ENCODE assay signal across 2 cellular contexts in the genomic region with DNA sequence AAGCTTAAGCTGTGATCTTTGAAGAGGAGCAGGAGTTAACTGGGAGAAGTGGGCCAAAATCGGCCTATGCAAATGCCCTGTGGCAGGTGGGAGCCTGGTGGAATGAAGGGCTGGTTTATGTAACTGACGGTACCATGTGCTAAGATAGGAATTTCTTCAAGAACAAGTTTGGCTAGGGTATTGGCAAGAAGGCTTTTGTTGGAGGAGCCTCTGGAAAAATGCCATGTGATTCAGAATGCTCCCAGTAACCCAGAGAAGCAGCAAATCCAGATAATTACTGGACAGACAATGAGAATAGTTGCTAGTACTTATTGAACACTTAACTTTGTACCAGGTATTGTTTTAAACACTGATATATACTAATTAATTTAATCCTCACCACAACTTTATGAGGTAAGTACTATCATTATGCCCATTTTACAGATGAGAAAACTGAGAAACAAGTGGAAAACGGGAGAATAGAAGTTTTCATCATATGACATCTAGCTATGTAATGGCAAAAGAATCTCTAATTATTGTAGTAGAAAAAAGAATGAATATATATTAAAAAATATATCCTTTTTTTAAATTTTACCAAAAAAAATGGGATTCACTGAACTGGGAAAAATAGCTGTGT.
TF ChIP-seq lines count a peak whose summit lies in the region.

No MANE protein-coding gene starts in this region.

TF ChIP-seq in HepG2, 621 proteins besides CTCF, POLR2A, EP300 and RAD21:
- no peak for TF ChIP-seq TBX3 (IDR thresholded peaks at IDR 0.05; ENCODE audit: borderline replicate concordance)
- TF ChIP-seq TAF1 (CRISPR knock-in tag; IDR thresholded peaks at IDR 0.05) = no peak
- peak; percentile 62 for TF ChIP-seq ZNF629 (CRISPR knock-in tag; conservative IDR thresholded peaks at IDR 0.05)

TF ChIP-seq in K562, 482 proteins besides CTCF, POLR2A, EP300 and RAD21:
- TF ChIP-seq ADNP (tag; IDR thresholded peaks at IDR 0.05) = peak; percentile 65
- TF ChIP-seq CBX1 (IDR thresholded peaks at IDR 0.05; ENCODE audit: low read depth) = no peak
- TF ChIP-seq RBM25 (IDR thresholded peaks at IDR 0.05; ENCODE audit: low read depth, low read length, severe bottlenecking) = peak; percentile 77
